1 cellular context compared by ENCODE assay signal in the genomic region with DNA sequence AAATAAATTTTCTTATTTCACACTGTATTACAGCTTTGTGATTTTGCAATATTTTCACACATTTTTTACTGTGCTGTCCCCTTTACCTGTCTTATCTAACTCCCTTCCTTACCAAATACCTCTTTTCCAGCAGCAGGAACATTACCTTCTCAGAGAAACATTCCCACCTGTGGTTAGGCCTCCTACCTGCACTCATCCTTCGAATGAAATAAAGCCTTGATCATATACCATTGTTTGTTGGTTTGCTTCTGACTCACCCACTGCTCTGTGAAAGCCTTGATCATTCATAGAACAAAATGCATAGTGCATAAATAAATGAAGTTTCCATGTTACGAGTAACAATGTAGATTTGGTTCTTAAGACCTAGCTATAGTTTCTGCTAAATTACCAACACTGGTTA.
TF ChIP-seq lines count a peak whose summit lies in the region.

No MANE protein-coding gene starts in this region.

TF ChIP-seq in HCT116, 20 proteins besides CTCF, POLR2A, EP300 and RAD21 (continued from another document):
- no peak for TF ChIP-seq CEBPB (IDR thresholded peaks at IDR 0.05; ENCODE audit: low read depth)
- TF ChIP-seq SRF (IDR thresholded peaks at IDR 0.05; ENCODE audit: low read depth) = no peak
- TF ChIP-seq ELF1 (IDR thresholded peaks at IDR 0.05; ENCODE audit: borderline replicate concordance, low read depth) = no peak
- TF ChIP-seq FOSL1 (IDR thresholded peaks at IDR 0.05; ENCODE audit: low read depth) = no peak
- TF ChIP-seq SP1 (IDR thresholded peaks at IDR 0.05; ENCODE audit: low read depth) = no peak
- TF ChIP-seq, protein P1, sequence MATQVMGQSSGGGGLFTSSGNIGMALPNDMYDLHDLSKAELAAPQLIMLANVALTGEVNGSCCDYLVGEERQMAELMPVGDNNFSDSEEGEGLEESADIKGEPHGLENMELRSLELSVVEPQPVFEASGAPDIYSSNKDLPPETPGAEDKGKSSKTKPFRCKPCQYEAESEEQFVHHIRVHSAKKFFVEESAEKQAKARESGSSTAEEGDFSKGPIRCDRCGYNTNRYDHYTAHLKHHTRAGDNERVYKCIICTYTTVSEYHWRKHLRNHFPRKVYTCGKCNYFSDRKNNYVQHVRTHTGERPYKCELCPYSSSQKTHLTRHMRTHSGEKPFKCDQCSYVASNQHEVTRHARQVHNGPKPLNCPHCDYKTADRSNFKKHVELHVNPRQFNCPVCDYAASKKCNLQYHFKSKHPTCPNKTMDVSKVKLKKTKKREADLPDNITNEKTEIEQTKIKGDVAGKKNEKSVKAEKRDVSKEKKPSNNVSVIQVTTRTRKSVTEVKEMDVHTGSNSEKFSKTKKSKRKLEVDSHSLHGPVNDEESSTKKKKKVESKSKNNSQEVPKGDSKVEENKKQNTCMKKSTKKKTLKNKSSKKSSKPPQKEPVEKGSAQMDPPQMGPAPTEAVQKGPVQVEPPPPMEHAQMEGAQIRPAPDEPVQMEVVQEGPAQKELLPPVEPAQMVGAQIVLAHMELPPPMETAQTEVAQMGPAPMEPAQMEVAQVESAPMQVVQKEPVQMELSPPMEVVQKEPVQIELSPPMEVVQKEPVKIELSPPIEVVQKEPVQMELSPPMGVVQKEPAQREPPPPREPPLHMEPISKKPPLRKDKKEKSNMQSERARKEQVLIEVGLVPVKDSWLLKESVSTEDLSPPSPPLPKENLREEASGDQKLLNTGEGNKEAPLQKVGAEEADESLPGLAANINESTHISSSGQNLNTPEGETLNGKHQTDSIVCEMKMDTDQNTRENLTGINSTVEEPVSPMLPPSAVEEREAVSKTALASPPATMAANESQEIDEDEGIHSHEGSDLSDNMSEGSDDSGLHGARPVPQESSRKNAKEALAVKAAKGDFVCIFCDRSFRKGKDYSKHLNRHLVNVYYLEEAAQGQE (IDR thresholded peaks at IDR 0.05; ENCODE audit: low read depth) = no peak
